ENCODE assay signal across 10 cellular contexts in genomic region chr13:52739468-52740071, GRCh38. TPM values are rescaled to one million over a fixed set of nuclear protein-coding genes. Genes with fewer than 3 reads are reported as not detected.
A peak's percentile ranks its signal among the peaks of the same experiment; 100 is the strongest.
DNase-seq lines count a peak whose midpoint lies in the region; ATAC-seq, FAIRE-seq and TF ChIP-seq lines count a peak whose summit lies in the region.
"Had no signal": no experiment of that assay in that cellular context is flagged by ENCODE, and none has a peak within 500 bp of the region (broad histone marks: within the 10 kb centered on the region; RNA-seq: fewer than 3 reads in every experiment).

CNMD (minus strand) TSS chr13:52739820; CDS start chr13:52739701, 119 bp downstream.

- H3K27me3 ChIP-seq in mammary epithelial cell (ENCODE audit: insufficient read depth, low read length) (peaks cover 20% of the 10 kb centered on the region), lower lobe of right lung (ENCODE audit: low read depth) (peaks cover 41% of the 10 kb centered on the region), subcutaneous abdominal adipose tissue (ENCODE audit: control insufficient read depth in 5 of 5, insufficient read depth in 4 of 5, low read length in 5 of 5) (peaks cover 15 to 39% (median 24%) of the 10 kb centered on the region in 5 donors)
- H3K27me3 ChIP-seq: ovary had no signal

- no peaks in the 10 kb centered on the region for H4K20me1 ChIP-seq in mammary epithelial cell (ENCODE audit: insufficient read depth, low read length)

- H3K27me3 Mint-ChIP-seq in T-helper 2 cell treated with Interferon-gamma antibody and Interleukin-4, amounts not matched to agents 5 μg/mL and 100 μg/mL, for 36 hours (ENCODE audit: low read depth): peaks cover 50% of the 10 kb centered on the region

- H3K9ac ChIP-seq in mammary epithelial cell (ENCODE audit: insufficient read depth, low read length) (no peak within 1 kb of the TSS), subcutaneous abdominal adipose tissue (ENCODE audit: low read length in 5 of 5) (no peak within 1 kb of the TSS)

- in situ Hi-C loops in mammary epithelial cell (cut with MboI; ENCODE audit: low sequenced_read_pairs in 2 of 2): no loop called here

- H3K4me3 ChIP-seq in mammary epithelial cell (replicated peaks in 1 of 3; ENCODE audit: insufficient read depth in 1 of 3, low read depth in 2 of 3, low read length in 3 of 3) (peak within 1 kb of the TSS in 1 of 3 experiments; percentile 21), lower lobe of right lung (peak within 1 kb of the TSS; percentile 54), subcutaneous abdominal adipose tissue (ENCODE audit: low read depth in 1 of 5, low read length in 5 of 5) (peak within 1 kb of the TSS; percentile 43 to 69 (median 59))
- H3K4me3 ChIP-seq: ovary had no signal

- intact Hi-C loops in mammary epithelial cell (cut with micrococcal nuclease): loop anchor here (5.0 kb wide), 1 partner anchor 68 kb away; no protein-coding TSS in a partner anchor
- intact Hi-C loops in lower lobe of right lung (cut with DNase I): no loop called here

- H3K9me3 Mint-ChIP-seq in T-helper 2 cell treated with Interferon-gamma antibody and Interleukin-4, amounts not matched to agents 5 μg/mL and 100 μg/mL, for 36 hours: no peaks in the 10 kb centered on the region

- 69% methylated on average over 16 of the region's 34 CpGs for WGBS in mammary epithelial cell (ENCODE audit: low coverage, missing lambda C conversion rate)

- H3K79me2 ChIP-seq in mammary epithelial cell (ENCODE audit: insufficient read depth, low read length): no peaks in the 10 kb centered on the region

- CTCF ChIA-PET in mammary epithelial cell (lab: Charles Lee; ENCODE audit: low non-redundant PET): no interaction called here

- no peak within 1 kb of the TSS for H3K27ac Mint-ChIP-seq in T-helper 2 cell treated with Interferon-gamma antibody and Interleukin-4, amounts not matched to agents 5 μg/mL and 100 μg/mL, for 36 hours

- peak within 1 kb of the TSS; percentile 71 for H3K4me2 ChIP-seq in mammary epithelial cell (ENCODE audit: insufficient read depth, low read depth, low read length)

- H3K36me3 Mint-ChIP-seq in T-helper 2 cell treated with Interferon-gamma antibody and Interleukin-4, amounts not matched to agents 5 μg/mL and 100 μg/mL, for 36 hours (ENCODE audit: low read depth): no peaks in the 10 kb centered on the region

- DNase-seq in T-helper 2 cell treated with Interferon-gamma antibody and Interleukin-4, amounts not matched to agents 5 μg/mL and 100 μg/mL, for 36 hours (ENCODE audit: low spot score): no peak
- DNase-seq in T-helper 2 cell (no peak), mammary epithelial cell (no peak), lower lobe of right lung (no peak), GM12892 (ENCODE audit: insufficient read length) (no peak), NOMO-1 treated with DMSO at 0.1 percent for 48 hours (lab: John Stamatoyannopoulos, UW; ENCODE audit: unreplicated experiment) (no peak)
- DNase-seq: NCI-H82, ovary had no signal

- dilution Hi-C loops in mammary epithelial cell (cut with HindIII; ENCODE audit: low sequenced_read_pairs): loop anchor here (5.0 kb wide), 1 partner anchor 78 kb away; no protein-coding TSS in a partner anchor

- H3K4me3 Mint-ChIP-seq in T-helper 2 cell treated with Interferon-gamma antibody and Interleukin-4, amounts not matched to agents 5 μg/mL and 100 μg/mL, for 36 hours: peak within 1 kb of the TSS; percentile 33

- peak within 1 kb of the TSS; percentile 78 for H2AFZ ChIP-seq in mammary epithelial cell (ENCODE audit: low read depth, low read length)

- H3K36me3 ChIP-seq in mammary epithelial cell (ENCODE audit: insufficient read depth, low read length) (no peaks in the 10 kb centered on the region), lower lobe of right lung (no peaks in the 10 kb centered on the region), subcutaneous abdominal adipose tissue (ENCODE audit: control insufficient read depth in 5 of 5, insufficient read depth in 5 of 5, low read length in 5 of 5) (no peaks in the 10 kb centered on the region)
- H3K36me3 ChIP-seq: ovary had no signal

- H3K4me1 Mint-ChIP-seq in T-helper 2 cell treated with Interferon-gamma antibody and Interleukin-4, amounts not matched to agents 5 μg/mL and 100 μg/mL, for 36 hours (ENCODE audit: low read depth): no peaks in the 10 kb centered on the region

- ATAC-seq in lower lobe of right lung (peak; percentile 11 to 31), GM21786 (IDR thresholded peaks at IDR 0.05; ENCODE audit: unreplicated experiment) (no peak)

- BruUV-seq in mammary epithelial cell (replicated peaks; lab: Mats Ljungman, UMichigan): no TSS peak

- no peak for TF ChIP-seq POLR2A in GM12892 (IDR thresholded peaks at IDR 0.05; ENCODE audit: low read depth, low read length)

- H3K9me3 ChIP-seq in mammary epithelial cell (replicated peaks; ENCODE audit: insufficient read depth, low read length) (no peaks in the 10 kb centered on the region), lower lobe of right lung (no peaks in the 10 kb centered on the region), subcutaneous abdominal adipose tissue (ENCODE audit: control insufficient read depth in 5 of 5, low read length in 5 of 5) (no peaks in the 10 kb centered on the region)
- H3K9me3 ChIP-seq: ovary had no signal

- FAIRE-seq in GM12892 (lab: Jason Lieb, UNC): no peak

- H3K4me1 ChIP-seq in mammary epithelial cell (ENCODE audit: insufficient read depth, low read length) (peaks cover 7% of the 10 kb centered on the region), lower lobe of right lung (peaks cover 13% of the 10 kb centered on the region), subcutaneous abdominal adipose tissue (ENCODE audit: control insufficient read depth in 5 of 5, insufficient read depth in 5 of 5, low read length in 5 of 5) (peaks cover 0 to 16% (median 13%) of the 10 kb centered on the region in 5 donors)

- H3K27ac ChIP-seq in mammary epithelial cell (ENCODE audit: insufficient read depth, low read depth, low read length) (no peak within 1 kb of the TSS), lower lobe of right lung (no peak within 1 kb of the TSS), subcutaneous abdominal adipose tissue (ENCODE audit: low read depth, low read length) (no peak within 1 kb of the TSS)
- H3K27ac ChIP-seq: ovary had no signal

- TF ChIP-seq CTCF in mammary epithelial cell (conservative IDR thresholded peaks at IDR 0.05 in 1 of 2, IDR thresholded peaks at IDR 0.05 in 1 of 2; ENCODE audit: extremely low read depth in 1 of 2, insufficient read depth in 1 of 2, low read depth in 1 of 2, low read length in 2 of 2) (no peak), lower lobe of right lung (IDR thresholded peaks at IDR 0.05) (no peak)

RNA-seq across cellular contexts. Expression of gene CNMD, which starts in this region (rescaled TPM):
- total RNA-seq in mammary epithelial cell: not detected
- polyA plus RNA-seq in mammary epithelial cell: not detected
- not detected for polyA minus RNA-seq in mammary epithelial cell
- total RNA-seq in lower lobe of right lung: not detected
- polyA plus RNA-seq in GM12892 (2012; ENCODE audit: missing spikeins): not detected
- total RNA-seq: ovary had no signal
- polyA plus RNA-seq: ovary had no signal

Comparison
In these comparisons a context has a peak if more than half of its experiments do, and no peak if none do; other contexts are left out.
1. Peak in ATAC-seq and H3K4me3 ChIP-seq in lower lobe of right lung; RNA of the gene not detected or under 1 TPM.